In the genomic region with DNA sequence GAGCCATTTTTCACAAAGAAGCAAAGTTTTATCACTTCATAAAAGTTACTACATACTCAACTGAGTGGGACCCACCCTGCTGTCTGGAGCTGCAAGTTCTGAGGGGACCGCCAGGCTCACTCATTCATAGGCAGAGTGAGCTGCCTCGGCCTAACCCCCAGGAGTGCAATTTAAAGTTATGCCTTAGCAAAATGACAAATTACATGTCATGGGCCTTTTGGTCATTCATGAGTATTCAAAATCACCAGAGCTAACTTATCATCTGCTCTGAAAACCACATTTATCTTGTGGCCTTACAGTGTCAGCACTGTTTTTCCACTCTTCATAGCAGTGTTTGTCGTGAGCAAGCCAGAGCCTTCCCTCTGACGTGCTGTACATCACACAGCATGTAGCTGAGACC, we compare ENCODE assay signal across 1 cellular context.
TF ChIP-seq lines count a peak whose summit lies in the region.

No MANE protein-coding gene starts in this region.

TF ChIP-seq in IMR-90, 13 proteins besides CTCF, POLR2A, EP300 and RAD21:
- TF ChIP-seq CHD1 (IDR thresholded peaks at IDR 0.05; ENCODE audit: low read depth, low read length) (no peak), BHLHE40 (IDR thresholded peaks at IDR 0.05; ENCODE audit: low read depth, low read length) (no peak), SMC3 (IDR thresholded peaks at IDR 0.05; ENCODE audit: low read depth, low read length) (no peak), FOS (IDR thresholded peaks at IDR 0.05; ENCODE audit: low read depth, low read length) (no peak), NFE2L2 (IDR thresholded peaks at IDR 0.05; ENCODE audit: low read depth, low read length) (no peak), RFX5 (IDR thresholded peaks at IDR 0.05; ENCODE audit: low read depth, low read length) (no peak), RCOR1 (IDR thresholded peaks at IDR 0.05; ENCODE audit: insufficient replicate concordance, low read length) (no peak), CEBPB (IDR thresholded peaks at IDR 0.05; ENCODE audit: low read depth, low read length) (no peak), MXI1 (IDR thresholded peaks at IDR 0.05; ENCODE audit: borderline replicate concordance, low read depth, low read length) (no peak), MAZ (IDR thresholded peaks at IDR 0.05; ENCODE audit: borderline replicate concordance, low read depth, low read length) (no peak), MAFK (IDR thresholded peaks at IDR 0.05; ENCODE audit: low read depth, low read length) (no peak)
- TF ChIP-seq, protein P1, sequence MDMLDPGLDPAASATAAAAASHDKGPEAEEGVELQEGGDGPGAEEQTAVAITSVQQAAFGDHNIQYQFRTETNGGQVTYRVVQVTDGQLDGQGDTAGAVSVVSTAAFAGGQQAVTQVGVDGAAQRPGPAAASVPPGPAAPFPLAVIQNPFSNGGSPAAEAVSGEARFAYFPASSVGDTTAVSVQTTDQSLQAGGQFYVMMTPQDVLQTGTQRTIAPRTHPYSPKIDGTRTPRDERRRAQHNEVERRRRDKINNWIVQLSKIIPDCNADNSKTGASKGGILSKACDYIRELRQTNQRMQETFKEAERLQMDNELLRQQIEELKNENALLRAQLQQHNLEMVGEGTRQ (IDR thresholded peaks at IDR 0.05; ENCODE audit: low read depth, low read length) = no peak
- TF ChIP-seq, protein P2, sequence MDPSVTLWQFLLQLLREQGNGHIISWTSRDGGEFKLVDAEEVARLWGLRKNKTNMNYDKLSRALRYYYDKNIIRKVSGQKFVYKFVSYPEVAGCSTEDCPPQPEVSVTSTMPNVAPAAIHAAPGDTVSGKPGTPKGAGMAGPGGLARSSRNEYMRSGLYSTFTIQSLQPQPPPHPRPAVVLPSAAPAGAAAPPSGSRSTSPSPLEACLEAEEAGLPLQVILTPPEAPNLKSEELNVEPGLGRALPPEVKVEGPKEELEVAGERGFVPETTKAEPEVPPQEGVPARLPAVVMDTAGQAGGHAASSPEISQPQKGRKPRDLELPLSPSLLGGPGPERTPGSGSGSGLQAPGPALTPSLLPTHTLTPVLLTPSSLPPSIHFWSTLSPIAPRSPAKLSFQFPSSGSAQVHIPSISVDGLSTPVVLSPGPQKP (IDR thresholded peaks at IDR 0.05; ENCODE audit: borderline replicate concordance, low read depth, low read length) = no peak
